17 cellular contexts compared by ENCODE assay signal in the genomic region with DNA sequence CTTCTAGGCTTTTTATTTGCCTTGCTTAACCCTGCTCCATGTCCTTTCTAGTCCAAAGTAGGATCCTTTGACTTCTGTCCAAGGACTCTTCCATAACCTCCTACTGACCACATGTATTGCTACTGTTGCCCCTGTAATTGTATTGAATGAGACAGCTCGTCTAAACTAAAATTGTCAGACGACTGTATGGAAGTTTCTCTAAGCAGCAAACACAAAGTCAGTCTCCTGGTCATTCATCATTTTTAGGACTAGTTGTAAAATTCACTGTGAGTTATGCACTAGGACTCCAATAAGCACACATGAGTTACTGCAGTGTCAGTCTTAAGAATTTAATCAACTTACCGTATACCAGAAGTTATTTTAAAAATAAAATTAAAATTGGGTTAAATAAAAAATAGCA.
"Had no signal": no experiment of that assay in that cellular context is flagged by ENCODE, and none has a peak within 500 bp of the region (broad histone marks: within the 10 kb centered on the region; RNA-seq: fewer than 3 reads in every experiment).

No MANE protein-coding gene starts in this region.

- ATAC-seq: left cardiac atrium had no signal

- H3K27ac ChIP-seq: hepatocyte, parathyroid adenoma, prostate gland, right lobe of liver, tibial artery, upper lobe of left lung, uterus had no signal

- H3K4me3 ChIP-seq: hepatocyte, prostate gland, right lobe of liver, tibial artery, upper lobe of left lung, uterus had no signal

- H3K4me1 Mint-ChIP-seq: nephron had no signal

- H3K27me3 Mint-ChIP-seq: naive B cell had no signal

- DNase-seq: effector memory CD4-positive, alpha-beta T cell; foreskin melanocyte; head of caudate nucleus; kidney; left cardiac atrium; mesendoderm; naive B cell; right lobe of liver; stimulated activated CD4-positive, alpha-beta T cell treated with anti-CD3 and anti-CD28 coated beads, Interleukin-4, amount 100 ng/mL, for 24 hours; stimulated activated naive CD4-positive, alpha-beta T cell; tibial artery; upper lobe of left lung; uterus had no signal

- H3K4me3 Mint-ChIP-seq: naive B cell, nephron had no signal

- H3K9me3 Mint-ChIP-seq: naive B cell, nephron had no signal
